ENCODE assay signal across 18 cellular contexts in genomic region chr16:50521246-50521900, GRCh38. TPM values are rescaled to one million over a fixed set of nuclear protein-coding genes. Genes with fewer than 3 reads are reported as not detected.
DNase-seq lines count a peak whose midpoint lies in the region; ATAC-seq and TF ChIP-seq lines count a peak whose summit lies in the region.
"Had no signal": no experiment of that assay in that cellular context is flagged by ENCODE, and none has a peak within 500 bp of the region (broad histone marks: within the 10 kb centered on the region; RNA-seq: fewer than 3 reads in every experiment).

No MANE protein-coding gene starts in this region.

- H3K27me3 Mint-ChIP-seq in activated CD8-positive, alpha-beta T cell treated with anti-CD3 and anti-CD28 coated beads for 36 hours = peaks cover 5% of the 10 kb centered on the region
- H3K27me3 Mint-ChIP-seq in activated CD8-positive, alpha-beta T cell treated with anti-CD3 and anti-CD28 coated beads, Interleukin-2, amount 10 ng/mL, durations not matched to agents 7 days and 5 days (ENCODE audit: low read depth) = peaks cover 6% of the 10 kb centered on the region
- H3K27me3 Mint-ChIP-seq in WTC11 (ENCODE audit: low read depth) = no peaks in the 10 kb centered on the region; the same call in 1 of the 2 replicates

- H3K27ac ChIP-seq in sigmoid colon = no peak overlapping the region
- H3K27ac ChIP-seq: 22Rv1 had no signal

- no peaks in the 10 kb centered on the region for H3K4me1 Mint-ChIP-seq in activated CD8-positive, alpha-beta T cell treated with anti-CD3 and anti-CD28 coated beads for 36 hours (ENCODE audit: low read depth)
- H3K4me1 Mint-ChIP-seq in activated CD8-positive, alpha-beta T cell treated with anti-CD3 and anti-CD28 coated beads, Interleukin-2, amount 10 ng/mL, durations not matched to agents 7 days and 5 days (ENCODE audit: low read depth) = no peaks in the 10 kb centered on the region
- H3K4me1 Mint-ChIP-seq in WTC11 = 0 out of 2 replicates have a peak, but pooled peaks cover 6% of the 10 kb centered on the region

- POLR2A ChIA-PET in activated CD8-positive, alpha-beta T cell treated with anti-CD3 and anti-CD28 coated beads for 36 hours (lab: Charles Lee) = no interaction called here
- POLR2A ChIA-PET in activated CD8-positive, alpha-beta T cell treated with anti-CD3 and anti-CD28 coated beads, Interleukin-2, amount 10 ng/mL, durations not matched to agents 7 days and 5 days (lab: Charles Lee) = no interaction called here
- POLR2A ChIA-PET in WTC11 (lab: Charles Lee) = no interaction called here

- no peak for DNase-seq in activated CD8-positive, alpha-beta T cell treated with anti-CD3 and anti-CD28 coated beads for 36 hours
- DNase-seq in activated CD8-positive, alpha-beta T cell treated with anti-CD3 and anti-CD28 coated beads, Interleukin-2, amount 10 ng/mL, durations not matched to agents 7 days and 5 days = no peak
- DNase-seq in WTC11 (ENCODE audit: low spot score) (no peak), islet precursor cell (peak; percentile 38), sigmoid colon (peak; percentile 19), RKO (ENCODE audit: low spot score) (no peak)
- DNase-seq: DMS79, KG1, NCI-H1048, NCI-H1436 treated with DMSO at 0.1 percent for 48 hours, NCI-H2029 treated with DMSO at 0.1 percent for 48 hours, NCI-H510A had no signal

- H3K9me3 ChIP-seq in sigmoid colon = peaks cover 0 to 4% (median 0%) of the 10 kb centered on the region in 4 donors

- H3K4me1 ChIP-seq in sigmoid colon = no peaks in the 10 kb centered on the region

- no peak for TF ChIP-seq POLR2A in sigmoid colon (IDR thresholded peaks at IDR 0.05)

- peaks cover 5% of the 10 kb centered on the region for H3K36me3 Mint-ChIP-seq in activated CD8-positive, alpha-beta T cell treated with anti-CD3 and anti-CD28 coated beads for 36 hours (ENCODE audit: low read depth)
- H3K36me3 Mint-ChIP-seq in activated CD8-positive, alpha-beta T cell treated with anti-CD3 and anti-CD28 coated beads, Interleukin-2, amount 10 ng/mL, durations not matched to agents 7 days and 5 days (ENCODE audit: low read depth) = no peaks in the 10 kb centered on the region
- peaks cover 9% of the 10 kb centered on the region for H3K36me3 Mint-ChIP-seq in WTC11
- H3K36me3 Mint-ChIP-seq: CD8-positive, alpha-beta T cell had no signal

- H3K4me3 Mint-ChIP-seq in activated CD8-positive, alpha-beta T cell treated with anti-CD3 and anti-CD28 coated beads for 36 hours = no peak overlapping the region
- H3K4me3 Mint-ChIP-seq in activated CD8-positive, alpha-beta T cell treated with anti-CD3 and anti-CD28 coated beads, Interleukin-2, amount 10 ng/mL, durations not matched to agents 7 days and 5 days = no peak overlapping the region
- H3K4me3 Mint-ChIP-seq in WTC11 = no peak overlapping the region
- H3K4me3 Mint-ChIP-seq: CD8-positive, alpha-beta T cell had no signal

- H3K36me3 ChIP-seq in sigmoid colon = no peaks in the 10 kb centered on the region

- peak; percentile 36 for TF ChIP-seq CTCF in activated CD8-positive, alpha-beta T cell treated with anti-CD3 and anti-CD28 coated beads for 36 hours (IDR thresholded peaks at IDR 0.05)
- TF ChIP-seq CTCF in WTC11 (IDR thresholded peaks at IDR 0.05) = no peak
- no peak for TF ChIP-seq CTCF in sigmoid colon (IDR thresholded peaks at IDR 0.05)

- intact Hi-C loops in activated CD8-positive, alpha-beta T cell treated with anti-CD3 and anti-CD28 coated beads for 36 hours (cut with micrococcal nuclease) = no loop called here
- intact Hi-C loops in sigmoid colon (cut with DNase I) = no loop called here

- H3K27ac Mint-ChIP-seq in activated CD8-positive, alpha-beta T cell treated with anti-CD3 and anti-CD28 coated beads for 36 hours = no peak overlapping the region
- no peak overlapping the region for H3K27ac Mint-ChIP-seq in activated CD8-positive, alpha-beta T cell treated with anti-CD3 and anti-CD28 coated beads, Interleukin-2, amount 10 ng/mL, durations not matched to agents 7 days and 5 days
- peak overlapping the region; percentile 8; the same call in 1 of the 2 replicates for H3K27ac Mint-ChIP-seq in WTC11
- H3K27ac Mint-ChIP-seq: CD8-positive, alpha-beta T cell had no signal

- H3K4me3 ChIP-seq in sigmoid colon = no peak overlapping the region

- CTCF ChIA-PET in activated CD8-positive, alpha-beta T cell treated with anti-CD3 and anti-CD28 coated beads for 36 hours (lab: Charles Lee) = no interaction called here
- CTCF ChIA-PET in activated CD8-positive, alpha-beta T cell treated with anti-CD3 and anti-CD28 coated beads, Interleukin-2, amount 10 ng/mL, durations not matched to agents 7 days and 5 days (lab: Charles Lee) = interaction anchor here (0.9 kb wide), 1 partner anchor 11 kb away, joined by 3 read pairs; no protein-coding TSS in a partner anchor
- CTCF ChIA-PET in WTC11 (lab: Charles Lee) = no interaction called here

- H3K27me3 ChIP-seq in sigmoid colon = no peaks in the 10 kb centered on the region

- H3K9me3 Mint-ChIP-seq in activated CD8-positive, alpha-beta T cell treated with anti-CD3 and anti-CD28 coated beads for 36 hours = peaks cover 8% of the 10 kb centered on the region
- H3K9me3 Mint-ChIP-seq in activated CD8-positive, alpha-beta T cell treated with anti-CD3 and anti-CD28 coated beads, Interleukin-2, amount 10 ng/mL, durations not matched to agents 7 days and 5 days (ENCODE audit: insufficient read depth) = peaks cover 15% of the 10 kb centered on the region
- H3K9me3 Mint-ChIP-seq in WTC11 = peaks cover 12% of the 10 kb centered on the region

- WGBS in sigmoid colon, 2 donors = 87 to 90% methylated on average over 9 of the region's 9 CpGs

- TF ChIP-seq EP300 in sigmoid colon (IDR thresholded peaks at IDR 0.05) = no peak

- no peak for ATAC-seq in activated CD8-positive, alpha-beta T cell treated with anti-CD3 and anti-CD28 coated beads for 36 hours
- ATAC-seq in activated CD8-positive, alpha-beta T cell treated with anti-CD3 and anti-CD28 coated beads, Interleukin-2, amount 10 ng/mL, durations not matched to agents 7 days and 5 days = no peak
- ATAC-seq in WTC11 (no peak), GM18907 (IDR thresholded peaks at IDR 0.05; ENCODE audit: unreplicated experiment) (no peak), HG02759 (IDR thresholded peaks at IDR 0.05; ENCODE audit: unreplicated experiment) (no peak)
- ATAC-seq: CD8-positive, alpha-beta T cell; Panc1; Right ventricle myocardium inferior had no signal

TF ChIP-seq in WTC11, 78 proteins besides CTCF, POLR2A, EP300 and RAD21 (continues in another document):
- TF ChIP-seq IRF2 (CRISPR knock-in tag; IDR thresholded peaks at IDR 0.05; ENCODE audit: borderline replicate concordance, low read depth) = no peak
- no peak for TF ChIP-seq ZNF232 (CRISPR knock-in tag; IDR thresholded peaks at IDR 0.05)
- TF ChIP-seq, protein P1, sequence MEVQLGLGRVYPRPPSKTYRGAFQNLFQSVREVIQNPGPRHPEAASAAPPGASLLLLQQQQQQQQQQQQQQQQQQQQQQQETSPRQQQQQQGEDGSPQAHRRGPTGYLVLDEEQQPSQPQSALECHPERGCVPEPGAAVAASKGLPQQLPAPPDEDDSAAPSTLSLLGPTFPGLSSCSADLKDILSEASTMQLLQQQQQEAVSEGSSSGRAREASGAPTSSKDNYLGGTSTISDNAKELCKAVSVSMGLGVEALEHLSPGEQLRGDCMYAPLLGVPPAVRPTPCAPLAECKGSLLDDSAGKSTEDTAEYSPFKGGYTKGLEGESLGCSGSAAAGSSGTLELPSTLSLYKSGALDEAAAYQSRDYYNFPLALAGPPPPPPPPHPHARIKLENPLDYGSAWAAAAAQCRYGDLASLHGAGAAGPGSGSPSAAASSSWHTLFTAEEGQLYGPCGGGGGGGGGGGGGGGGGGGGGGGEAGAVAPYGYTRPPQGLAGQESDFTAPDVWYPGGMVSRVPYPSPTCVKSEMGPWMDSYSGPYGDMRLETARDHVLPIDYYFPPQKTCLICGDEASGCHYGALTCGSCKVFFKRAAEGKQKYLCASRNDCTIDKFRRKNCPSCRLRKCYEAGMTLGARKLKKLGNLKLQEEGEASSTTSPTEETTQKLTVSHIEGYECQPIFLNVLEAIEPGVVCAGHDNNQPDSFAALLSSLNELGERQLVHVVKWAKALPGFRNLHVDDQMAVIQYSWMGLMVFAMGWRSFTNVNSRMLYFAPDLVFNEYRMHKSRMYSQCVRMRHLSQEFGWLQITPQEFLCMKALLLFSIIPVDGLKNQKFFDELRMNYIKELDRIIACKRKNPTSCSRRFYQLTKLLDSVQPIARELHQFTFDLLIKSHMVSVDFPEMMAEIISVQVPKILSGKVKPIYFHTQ (CRISPR knock-in tag; IDR thresholded peaks at IDR 0.05) = no peak

RNA-seq across cellular contexts. Expression of gene NKD1, which starts 26.8 kb away (rescaled TPM):
- 1 to 10 TPM; 1.9 to 3.6 TPM for total RNA-seq in activated CD8-positive, alpha-beta T cell treated with anti-CD3 and anti-CD28 coated beads for 36 hours
- under 1 TPM; 0.26 to 0.44 TPM for total RNA-seq in activated CD8-positive, alpha-beta T cell treated with anti-CD3 and anti-CD28 coated beads, Interleukin-2, amount 10 ng/mL, durations not matched to agents 7 days and 5 days
- total RNA-seq in WTC11 (2021) = 6.0 to 9.3 TPM (median 9.1 TPM) in 3 replicates
- 10 to 100 TPM in 3 of 4 donors, 1 to 10 TPM in 1; 6.7 to 18.0 (median 11.5) TPM for total RNA-seq in sigmoid colon
- 1 to 10 TPM in 2 of 3 donors, under 1 TPM in 1; under 0.01 to 2.8 (median 1.5) TPM for polyA plus RNA-seq in sigmoid colon

Comparison
In these comparisons a context has a peak if more than half of its experiments do, and no peak if none do; other contexts are left out.
1. DNase-seq: peak in islet precursor cell (single experiment) and sigmoid colon (single experiment); none in activated CD8-positive, alpha-beta T cell treated with anti-CD3 and anti-CD28 coated beads for 36 hours (single experiment), activated CD8-positive, alpha-beta T cell treated with anti-CD3 and anti-CD28 coated beads, Interleukin-2, amount 10 ng/mL, durations not matched to agents 7 days and 5 days (single experiment), WTC11 (single experiment) and RKO (single experiment).